In the genomic region with DNA sequence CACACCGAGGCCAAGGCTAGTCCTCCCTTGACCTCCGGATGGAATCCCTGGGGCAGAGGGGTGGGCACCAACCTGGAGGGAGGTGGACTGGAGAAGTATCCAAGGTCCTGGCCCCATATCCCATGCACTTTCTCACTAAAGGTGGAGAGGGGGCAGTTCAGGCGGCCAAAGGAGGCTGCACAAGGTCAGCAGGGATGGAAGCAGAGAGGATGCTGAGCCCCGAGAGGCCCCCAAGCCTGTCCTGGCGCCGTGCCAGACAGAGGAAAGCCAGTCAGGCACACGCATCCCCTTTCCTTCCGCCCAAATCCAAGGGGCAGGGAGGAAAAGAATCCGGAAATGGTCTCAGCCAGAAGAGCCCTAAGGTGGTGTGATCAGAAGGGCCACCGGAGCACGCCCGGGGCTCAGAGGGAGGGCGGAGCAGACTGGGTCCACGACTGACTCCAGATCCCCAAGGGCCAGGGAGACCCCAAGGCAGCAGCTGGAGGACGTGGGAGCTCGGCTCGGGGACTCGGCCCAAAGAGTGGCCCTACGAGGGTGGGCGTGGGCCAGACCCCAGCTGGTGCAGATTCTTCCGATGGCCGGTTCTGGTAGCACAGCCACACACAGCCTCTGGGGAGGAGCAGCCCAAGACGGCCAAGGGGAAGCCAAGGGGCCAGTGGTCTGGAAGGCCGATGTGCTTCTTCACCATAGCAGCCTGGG, we compare ENCODE assay signal across 20 cellular contexts.
A peak's percentile ranks its signal among the peaks of the same experiment; 100 is the strongest.
DNase-seq lines count a peak whose midpoint lies in the region; ATAC-seq and TF ChIP-seq lines count a peak whose summit lies in the region.
"Had no signal": no experiment of that assay in that cellular context is flagged by ENCODE, and none has a peak within 500 bp of the region (broad histone marks: within the 10 kb centered on the region; RNA-seq: fewer than 3 reads in every experiment).

No MANE protein-coding gene starts in this region.

- no peak overlapping the region for H3K14ac ChIP-seq in trophoblast cell (ENCODE audit: low read length)

- H2BK5ac ChIP-seq in trophoblast cell (ENCODE audit: low read depth, low read length, poor library complexity) = no peak overlapping the region

- H3K27me3 ChIP-seq in heart left ventricle (no peaks in the 10 kb centered on the region), trophoblast cell (ENCODE audit: insufficient read depth, low read length) (no peaks in the 10 kb centered on the region)

- peak overlapping the region; percentile 0 for H4K12ac ChIP-seq in trophoblast cell (ENCODE audit: low read depth, low read length)

- H3K18ac ChIP-seq in trophoblast cell (ENCODE audit: low read length) = peak overlapping the region; percentile 11

- peaks cover 12% of the 10 kb centered on the region for H3K4me1 Mint-ChIP-seq in glutamatergic neuron (ENCODE audit: low read depth, unreplicated experiment)
- H3K4me1 Mint-ChIP-seq: activated B cell treated with CpG ODN at 0.5 μM for 24 hours had no signal

- H3K4me3 Mint-ChIP-seq in glutamatergic neuron (ENCODE audit: unreplicated experiment) = no peak overlapping the region
- H3K4me3 Mint-ChIP-seq: activated B cell treated with CpG ODN at 0.5 μM for 24 hours, type B pancreatic cell had no signal

- H3K27ac Mint-ChIP-seq in glutamatergic neuron (ENCODE audit: unreplicated experiment) = no peak overlapping the region
- H3K27ac Mint-ChIP-seq: activated B cell treated with CpG ODN at 0.5 μM for 24 hours; activated T-helper 2 cell treated with anti-CD3 and anti-CD28 coated beads, Interferon-gamma antibody, Interleukin-2, Interleukin-4, amounts not matched to agents 10 μg/mL and 5 μg/mL and 100 μg/mL, durations not matched to agents 14 hours and 24 hours and 36 hours; naive B cell; type B pancreatic cell had no signal

- H2AFZ ChIP-seq in trophoblast cell (ENCODE audit: insufficient read depth, low read length, poor library complexity) = peak overlapping the region; percentile 4

- DNase-seq in heart left ventricle = peak in 1 of 5 donors; percentile 68
- DNase-seq in left ventricle myocardium superior = no peak
- DNase-seq in glutamatergic neuron = peak; percentile 41
- DNase-seq in trophoblast cell = no peak
- no peak for DNase-seq in NCI-H2081 treated with DMSO at 0.1 percent for 48 hours (lab: John Stamatoyannopoulos, UW)
- DNase-seq in DMS53 (lab: John Stamatoyannopoulos, UW) = no peak
- DNase-seq: activated B cell treated with CpG ODN at 0.5 μM for 24 hours; activated CD8-positive, alpha-beta memory T cell treated with anti-CD3 and anti-CD28 coated beads for 24 hours; Caco-2; naive B cell; NCI-H2107; NK-92 treated with Interleukin-12 subunit alpha and Interleukin-12 subunit beta, amount 100 ng/mL, for 24 hours; SHP77; T-helper 2 cell had no signal

- H3K27me3 Mint-ChIP-seq in glutamatergic neuron (ENCODE audit: unreplicated experiment) = peaks cover 6% of the 10 kb centered on the region
- H3K27me3 Mint-ChIP-seq: activated B cell treated with CpG ODN at 0.5 μM for 24 hours, naive B cell, type B pancreatic cell had no signal

- no peak for ATAC-seq in heart left ventricle
- ATAC-seq in left ventricle myocardium superior = no peak
- ATAC-seq in HG03521 (IDR thresholded peaks at IDR 0.05; ENCODE audit: unreplicated experiment) = no peak
- ATAC-seq in HG03457 (IDR thresholded peaks at IDR 0.05; ENCODE audit: unreplicated experiment) = no peak
- ATAC-seq: left colon had no signal

- no peak overlapping the region for H3K23ac ChIP-seq in trophoblast cell (ENCODE audit: low read length)

- peak overlapping the region; percentile 76 for H4K91ac ChIP-seq in trophoblast cell (ENCODE audit: low read depth, low read length)

- H3K4me3 ChIP-seq in heart left ventricle = no peak overlapping the region
- no peak overlapping the region for H3K4me3 ChIP-seq in trophoblast cell (ENCODE audit: low read depth, low read length)
- H3K4me3 ChIP-seq: HAP-1 had no signal

- 35 to 56% (median 46%) methylated on average over 17 to 24 of the region's 24 CpGs for WGBS in heart left ventricle, 4 donors
- no CpG with 5 or more reads among the region's 24 CpGs for WGBS in trophoblast cell (ENCODE audit: extremely low coverage, insufficient coverage, insufficient read length)

- peaks cover 8 to 74% (median 51%) of the 10 kb centered on the region in 12 donors for H3K4me1 ChIP-seq in heart left ventricle
- peaks cover 31% of the 10 kb centered on the region in 2 experiments for H3K4me1 ChIP-seq in trophoblast cell (ENCODE audit: control insufficient read depth in 1 of 2, insufficient read depth in 2 of 2, low read length in 2 of 2)
- H3K4me1 ChIP-seq: Caco-2 had no signal

- H3K9me3 Mint-ChIP-seq in glutamatergic neuron (ENCODE audit: unreplicated experiment) = no peaks in the 10 kb centered on the region
- H3K9me3 Mint-ChIP-seq: activated B cell treated with CpG ODN at 0.5 μM for 24 hours; activated T-helper 2 cell treated with anti-CD3 and anti-CD28 coated beads, Interferon-gamma antibody, Interleukin-2, Interleukin-4, amounts not matched to agents 10 μg/mL and 5 μg/mL and 100 μg/mL, durations not matched to agents 14 hours and 24 hours and 36 hours; naive B cell; type B pancreatic cell had no signal

- H3K36me3 ChIP-seq in heart left ventricle (peaks cover 0 to 51% (median 19%) of the 10 kb centered on the region in 9 donors), trophoblast cell (ENCODE audit: control insufficient read depth in 1 of 2, insufficient read depth in 2 of 2, low read length in 2 of 2) (peaks cover 60 to 64% of the 10 kb centered on the region in 2 experiments)

- H3K27ac ChIP-seq in heart left ventricle = peak overlapping the region in 11 of 12 donors; percentile 2 to 62 (median 38)
- no peak overlapping the region for H3K27ac ChIP-seq in trophoblast cell (ENCODE audit: low read depth, low read length)

- intact Hi-C loops in heart left ventricle (cut with DNase I) (loop anchor here in 9 of 10 donors (1.0 to 10.0 kb wide), 8 partner anchors 43 to 81 kb away; partner anchors contain the start of gene MLLT1 (in 3 of the 9)), left ventricle myocardium superior (cut with micrococcal nuclease) (loop anchor here (5.0 kb wide), 1 partner anchor 78 kb away; no protein-coding TSS in a partner anchor)

- no peak overlapping the region for H2BK12ac ChIP-seq in trophoblast cell (ENCODE audit: low read length)

- H2BK120ac ChIP-seq in trophoblast cell (ENCODE audit: insufficient read depth, low read length, poor library complexity) = peak overlapping the region; percentile 2

- H3K79me1 ChIP-seq in trophoblast cell (ENCODE audit: low read length) = peaks cover 42% of the 10 kb centered on the region

- no peak overlapping the region for H3K4ac ChIP-seq in trophoblast cell (ENCODE audit: low read depth, low read length)

- peaks cover 12% of the 10 kb centered on the region for H3K79me2 ChIP-seq in trophoblast cell (ENCODE audit: control insufficient read depth, insufficient read depth, low read length, poor library complexity)

- no peak overlapping the region for H3K9ac ChIP-seq in trophoblast cell (ENCODE audit: low read length)

- peak overlapping the region; percentile 16 for H2AK5ac ChIP-seq in trophoblast cell (ENCODE audit: low read length)

- H3K4me2 ChIP-seq in trophoblast cell (ENCODE audit: low read length) = no peak overlapping the region

- H4K8ac ChIP-seq in trophoblast cell (ENCODE audit: low read depth, low read length) = peak overlapping the region; percentile 20

- no peaks in the 10 kb centered on the region for H3K9me3 ChIP-seq in heart left ventricle
- no peaks in the 10 kb centered on the region for H3K9me3 ChIP-seq in trophoblast cell (ENCODE audit: insufficient read depth, low read depth, low read length)
- H3K9me3 ChIP-seq: Caco-2, HAP-1 had no signal

- no peak for TF ChIP-seq CTCF in heart left ventricle (IDR thresholded peaks at IDR 0.05)
- TF ChIP-seq CTCF in glutamatergic neuron (IDR thresholded peaks at IDR 0.05; ENCODE audit: partially characterized antibody, unreplicated experiment) = no peak

- no peaks in the 10 kb centered on the region for H3K36me3 Mint-ChIP-seq in glutamatergic neuron (ENCODE audit: unreplicated experiment)
- H3K36me3 Mint-ChIP-seq: naive B cell had no signal

- no peak for TF ChIP-seq POLR2A in heart left ventricle (IDR thresholded peaks at IDR 0.05)
